Comparison of ENCODE assay signal across 15 cellular contexts in the genomic region with DNA sequence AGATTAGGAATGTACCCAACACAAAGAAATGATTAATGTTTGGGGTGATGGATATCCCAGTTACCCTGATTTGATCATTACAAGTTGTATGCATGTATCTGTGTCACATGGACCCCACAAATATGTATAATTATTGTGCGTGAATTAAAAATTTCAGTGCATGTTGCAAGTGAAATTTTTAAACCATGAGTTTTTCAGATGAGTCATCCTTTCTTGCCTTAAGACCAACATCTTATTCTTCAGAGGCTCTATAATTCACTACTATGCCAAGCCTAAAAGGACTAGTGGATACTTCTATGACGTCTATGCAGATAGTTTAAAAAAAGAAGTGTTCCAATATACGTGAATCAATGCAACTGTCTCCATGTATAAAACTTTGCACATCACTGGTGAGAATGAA.
DNase-seq lines count a peak whose midpoint lies in the region; ATAC-seq, FAIRE-seq and TF ChIP-seq lines count a peak whose summit lies in the region.
"Had no signal": no experiment of that assay in that cellular context is flagged by ENCODE, and none has a peak within 500 bp of the region (broad histone marks: within the 10 kb centered on the region; RNA-seq: fewer than 3 reads in every experiment).

No MANE protein-coding gene starts in this region.

- dilution Hi-C loops in IMR-90 (cut with HindIII; ENCODE audit: low sequenced_read_pairs, unreplicated experiment): no loop called here
- dilution Hi-C loops in mammary epithelial cell (cut with HindIII; ENCODE audit: low sequenced_read_pairs): no loop called here
- dilution Hi-C loops in keratinocyte (cut with MboI; ENCODE audit: extremely low pct_ligation_motif_present, low sequenced_read_pairs): no loop called here

- peak; percentile 57 for DNase-seq in AG08396 (ENCODE audit: low spot score)
- DNase-seq in IMR-90: peak; percentile 97
- DNase-seq in mammary epithelial cell: peak; percentile 75
- DNase-seq in keratinocyte (ENCODE audit: low read depth, low spot score): no peak
- DNase-seq in CD8-positive, alpha-beta memory T cell: no peak
- DNase-seq in central memory CD4-positive, alpha-beta T cell: no peak
- DNase-seq in NCI-H345 treated with DMSO at 0.1 percent for 48 hours (lab: John Stamatoyannopoulos, UW; ENCODE audit: unreplicated experiment): no peak
- no peak for DNase-seq in ascending aorta (ENCODE audit: low spot score in 2 of 2)
- DNase-seq: activated CD4-positive, alpha-beta T cell treated with anti-CD3 and anti-CD28 coated beads for 4 hours; H7; midbrain; NCI-H446 treated with DMSO at 0.1 percent for 48 hours; stimulated activated CD4-positive, alpha-beta T cell treated with anti-CD3 and anti-CD28 coated beads, Interleukin-2, amount 100 ng/mL, for 24 hours had no signal

- no peak overlapping the region for H3K4me3 Mint-ChIP-seq in CD8-positive, alpha-beta memory T cell
- H3K4me3 Mint-ChIP-seq: brain had no signal

- H3K18ac ChIP-seq in IMR-90 (ENCODE audit: low read depth, low read length): peak overlapping the region; percentile 95; the same call in 1 of the 2 replicates

- no peak overlapping the region for H3K27ac Mint-ChIP-seq in CD8-positive, alpha-beta memory T cell
- H3K27ac Mint-ChIP-seq: brain had no signal

- WGBS in IMR-90 (ENCODE audit: extremely low coverage in 2 of 2, insufficient read length in 1 of 2), 2 experiments: no CpG with 5 or more reads among the region's 3 CpGs
- WGBS in mammary epithelial cell (ENCODE audit: low coverage, missing lambda C conversion rate): 7% methylated on average over 3 of the region's 3 CpGs

- no peaks in the 10 kb centered on the region for H3K79me2 ChIP-seq in mammary epithelial cell (ENCODE audit: insufficient read depth, low read length)
- H3K79me2 ChIP-seq in keratinocyte (ENCODE audit: control insufficient read depth, insufficient read depth, low read length): no peaks in the 10 kb centered on the region

- H3K23ac ChIP-seq in IMR-90 (ENCODE audit: low read depth, low read length): no peak overlapping the region

- no peak for TF ChIP-seq POLR2A in IMR-90 (IDR thresholded peaks at IDR 0.05; ENCODE audit: low read depth, low read length)

- peaks cover 3% of the 10 kb centered on the region; the same call in 1 of the 2 replicates for H3K9me1 ChIP-seq in IMR-90 (ENCODE audit: insufficient read depth, low read length)
- no peaks in the 10 kb centered on the region for H3K9me1 ChIP-seq in keratinocyte (ENCODE audit: control insufficient read depth, extremely low read depth, insufficient read depth, low read length)

- H2AFZ ChIP-seq in IMR-90 (replicated peaks; ENCODE audit: low read length, poor library complexity) (no peak overlapping the region), mammary epithelial cell (ENCODE audit: low read depth, low read length) (peak overlapping the region; percentile 23), keratinocyte (ENCODE audit: control insufficient read depth, low read length) (no peak overlapping the region)

- CTCF ChIA-PET in IMR-90 (lab: Yijun Ruan, JAX) (no interaction called here), mammary epithelial cell (lab: Charles Lee; ENCODE audit: low non-redundant PET) (no interaction called here)
- CTCF ChIA-PET in CD8-positive, alpha-beta memory T cell (lab: Charles Lee): no interaction called here

- peaks cover 3% of the 10 kb centered on the region for H3K9me3 ChIP-seq in IMR-90 (ENCODE audit: control insufficient read depth, insufficient read depth, low read length)
- peaks cover 4% of the 10 kb centered on the region for H3K9me3 ChIP-seq in mammary epithelial cell (replicated peaks; ENCODE audit: insufficient read depth, low read length)
- no peaks in the 10 kb centered on the region for H3K9me3 ChIP-seq in keratinocyte (ENCODE audit: control insufficient read depth, low read depth, low read length)
- H3K9me3 ChIP-seq in CD8-positive, alpha-beta memory T cell (ENCODE audit: low read length): no peaks in the 10 kb centered on the region
- peaks cover 7 to 19% of the 10 kb centered on the region in 2 donors for H3K9me3 ChIP-seq in ascending aorta

- H3K4me1 ChIP-seq in IMR-90 (ENCODE audit: control insufficient read depth, insufficient read depth, low read length) (peaks cover 11% of the 10 kb centered on the region), mammary epithelial cell (ENCODE audit: insufficient read depth, low read length) (peaks cover 3% of the 10 kb centered on the region), keratinocyte (ENCODE audit: control insufficient read depth, extremely low read depth, insufficient read depth, low read length) (peaks cover 12% of the 10 kb centered on the region), ascending aorta (no peaks in the 10 kb centered on the region)
- H3K4me1 ChIP-seq in CD8-positive, alpha-beta memory T cell (ENCODE audit: insufficient read depth, low read length): no peaks in the 10 kb centered on the region
- H3K4me1 ChIP-seq: BLaER1 treated with 17β-estradiol and CSF1 and Interleukin-3, amounts not matched to agents 10 nM and 100 nM had no signal

- peak overlapping the region; percentile 84 for H2BK120ac ChIP-seq in IMR-90 (ENCODE audit: low read depth, low read length)

- no peaks in the 10 kb centered on the region for H3K36me3 Mint-ChIP-seq in CD8-positive, alpha-beta memory T cell

- peaks cover 0 to 8% (median 6%) of the 10 kb centered on the region in 5 donors for H3K9me3 Mint-ChIP-seq in CD8-positive, alpha-beta memory T cell

- H3K56ac ChIP-seq in IMR-90 (ENCODE audit: extremely low read depth, insufficient read depth, low read length): 0 out of 2 replicates have a peak overlapping the region, but pooled peaks have one; percentile 4

- H3K27me3 ChIP-seq in IMR-90 (ENCODE audit: control insufficient read depth, insufficient read depth, low read length) (no peaks in the 10 kb centered on the region), mammary epithelial cell (ENCODE audit: insufficient read depth, low read length) (no peaks in the 10 kb centered on the region), keratinocyte (ENCODE audit: control insufficient read depth, extremely low read depth, insufficient read depth, low read length) (no peaks in the 10 kb centered on the region), ascending aorta (no peaks in the 10 kb centered on the region)
- no peaks in the 10 kb centered on the region for H3K27me3 ChIP-seq in CD8-positive, alpha-beta memory T cell (ENCODE audit: insufficient read depth, low read length, poor library complexity, severe bottlenecking)
- H3K27me3 ChIP-seq: BLaER1 treated with 17β-estradiol and CSF1 and Interleukin-3, amounts not matched to agents 10 nM and 100 nM had no signal

- BruUV-seq in IMR-90 (replicated peaks; lab: Mats Ljungman, UMichigan) (no TSS peak), mammary epithelial cell (replicated peaks; lab: Mats Ljungman, UMichigan) (no TSS peak)

- no peaks in the 10 kb centered on the region for H3K79me1 ChIP-seq in IMR-90 (ENCODE audit: low read depth in 1 of 2, low read length in 2 of 2)

- no peak for TF ChIP-seq RAD21 in IMR-90 (IDR thresholded peaks at IDR 0.05; ENCODE audit: low read length)

- peak; percentile 86 for ATAC-seq in IMR-90 (ENCODE audit: low read depth)

- no peak for FAIRE-seq in keratinocyte (lab: Jason Lieb, UNC)

- no peak overlapping the region for H3K14ac ChIP-seq in IMR-90 (replicated peaks; ENCODE audit: low read depth, low read length)

- H2AK9ac ChIP-seq in IMR-90 (replicated peaks; ENCODE audit: low read depth, low read length, poor library complexity): no peak overlapping the region

- H3K36me3 ChIP-seq in IMR-90 (ENCODE audit: control insufficient read depth, insufficient read depth, low read length) (no peaks in the 10 kb centered on the region), mammary epithelial cell (ENCODE audit: insufficient read depth, low read length) (no peaks in the 10 kb centered on the region), keratinocyte (ENCODE audit: control insufficient read depth in 2 of 2, extremely low read depth in 1 of 2, insufficient read depth in 2 of 2, low read length in 2 of 2) (no peaks in the 10 kb centered on the region), ascending aorta (no peaks in the 10 kb centered on the region)
- H3K36me3 ChIP-seq in CD8-positive, alpha-beta memory T cell (ENCODE audit: insufficient read depth, low read length): no peaks in the 10 kb centered on the region
- H3K36me3 ChIP-seq: BLaER1 treated with 17β-estradiol and CSF1 and Interleukin-3, amounts not matched to agents 10 nM and 100 nM had no signal

- H2BK5ac ChIP-seq in IMR-90 (ENCODE audit: low read depth, low read length, poor library complexity, severe bottlenecking): peak overlapping the region; percentile 96

- H2BK20ac ChIP-seq in IMR-90 (ENCODE audit: low read depth, low read length): peak overlapping the region; percentile 75; the same call in 1 of the 2 replicates

- H3K4me3 ChIP-seq in IMR-90 (ENCODE audit: insufficient read depth, low read depth, low read length): no peak overlapping the region
- no peak overlapping the region for H3K4me3 ChIP-seq in mammary epithelial cell (replicated peaks in 1 of 3; ENCODE audit: insufficient read depth in 1 of 3, low read depth in 2 of 3, low read length in 3 of 3)
- H3K4me3 ChIP-seq in keratinocyte (ENCODE audit: control insufficient read depth in 2 of 3, extremely low read depth in 1 of 3, insufficient read depth in 2 of 3, low read depth in 1 of 3, low read length in 3 of 3): no peak overlapping the region
- H3K4me3 ChIP-seq in CD8-positive, alpha-beta memory T cell (ENCODE audit: low read length): no peak overlapping the region
- no peak overlapping the region for H3K4me3 ChIP-seq in ascending aorta
- H3K4me3 ChIP-seq: BLaER1 treated with 17β-estradiol and CSF1 and Interleukin-3, amounts not matched to agents 10 nM and 100 nM had no signal

- in situ Hi-C loops in IMR-90 (cut with MboI; ENCODE audit: low sequenced_read_pairs) (no loop called here), mammary epithelial cell (cut with MboI; ENCODE audit: low sequenced_read_pairs in 2 of 2) (no loop called here)

- peak overlapping the region; percentile 53; the same call in 1 of the 2 replicates for H3K27ac ChIP-seq in IMR-90 (ENCODE audit: insufficient read depth, low read length)
- H3K27ac ChIP-seq in mammary epithelial cell (ENCODE audit: insufficient read depth, low read depth, low read length): no peak overlapping the region
- peak overlapping the region; percentile 55 for H3K27ac ChIP-seq in keratinocyte (ENCODE audit: control insufficient read depth, insufficient read depth, low read length)
- H3K27ac ChIP-seq in CD8-positive, alpha-beta memory T cell (ENCODE audit: low read depth, low read length): no peak overlapping the region
- H3K27ac ChIP-seq in ascending aorta: no peak overlapping the region
- H3K27ac ChIP-seq: BLaER1 treated with 17β-estradiol and CSF1 and Interleukin-3, amounts not matched to agents 10 nM and 100 nM had no signal

- no peaks in the 10 kb centered on the region for H3K4me1 Mint-ChIP-seq in CD8-positive, alpha-beta memory T cell
- H3K4me1 Mint-ChIP-seq: brain had no signal

- H4K20me1 ChIP-seq in IMR-90 (ENCODE audit: insufficient read depth, low read length) (no peaks in the 10 kb centered on the region), mammary epithelial cell (ENCODE audit: insufficient read depth, low read length) (no peaks in the 10 kb centered on the region), keratinocyte (ENCODE audit: control insufficient read depth, extremely low read depth, insufficient read depth, low read length) (no peaks in the 10 kb centered on the region)
- H4K20me1 ChIP-seq: BLaER1 treated with 17β-estradiol and CSF1 and Interleukin-3, amounts not matched to agents 10 nM and 100 nM had no signal

- H3K9ac ChIP-seq in IMR-90 (ENCODE audit: low read depth, low read length) (no peak overlapping the region), mammary epithelial cell (ENCODE audit: insufficient read depth, low read length) (no peak overlapping the region), keratinocyte (ENCODE audit: control insufficient read depth, extremely low read depth, insufficient read depth, low read length) (no peak overlapping the region)
- H3K9ac ChIP-seq: BLaER1 treated with 17β-estradiol and CSF1 and Interleukin-3, amounts not matched to agents 10 nM and 100 nM had no signal

- peak overlapping the region; percentile 46; the same call in 1 of the 2 replicates for H3K4me2 ChIP-seq in IMR-90 (ENCODE audit: low read depth, low read length)
- no peak overlapping the region for H3K4me2 ChIP-seq in mammary epithelial cell (ENCODE audit: insufficient read depth, low read depth, low read length)
- no peak overlapping the region for H3K4me2 ChIP-seq in keratinocyte (ENCODE audit: control insufficient read depth, extremely low read depth, insufficient read depth, low read depth, low read length)
- H3K4me2 ChIP-seq: BLaER1 treated with 17β-estradiol and CSF1 and Interleukin-3, amounts not matched to agents 10 nM and 100 nM had no signal

- peaks cover 0 to 4% of the 10 kb centered on the region in 2 donors for H3K27me3 Mint-ChIP-seq in CD8-positive, alpha-beta memory T cell
- H3K27me3 Mint-ChIP-seq: brain had no signal

- H4K5ac ChIP-seq in IMR-90 (ENCODE audit: low read depth, low read length): peak overlapping the region; percentile 84; the same call in 1 of the 2 replicates

- no peak overlapping the region for H4K91ac ChIP-seq in IMR-90 (ENCODE audit: insufficient read depth, low read depth, low read length)

- H3K4ac ChIP-seq in IMR-90 (ENCODE audit: low read depth, low read length): peak overlapping the region; percentile 38; the same call in 1 of the 2 replicates

- H2AK5ac ChIP-seq in IMR-90 (ENCODE audit: low read depth, low read length): no peak overlapping the region

- H4K8ac ChIP-seq in IMR-90 (ENCODE audit: low read depth in 2 of 2, low read length in 2 of 2): peak overlapping the region; percentile 21 to 74; a peak in 3 of 4 replicates

- TF ChIP-seq CTCF in IMR-90 (conservative IDR thresholded peaks at IDR 0.05; ENCODE audit: low read depth, low read length) (no peak), mammary epithelial cell (conservative IDR thresholded peaks at IDR 0.05 in 1 of 2, IDR thresholded peaks at IDR 0.05 in 1 of 2; ENCODE audit: extremely low read depth in 1 of 2, insufficient read depth in 1 of 2, low read depth in 1 of 2, low read length in 2 of 2) (no peak), keratinocyte (optimal IDR thresholded peaks at IDR 0.05 in 1 of 3, IDR thresholded peaks at IDR 0.05 in 1 of 3, conservative IDR thresholded peaks at IDR 0.05 in 1 of 3; ENCODE audit: extremely low read depth in 1 of 3, insufficient read depth in 2 of 3, low read length in 3 of 3) (no peak), ascending aorta (IDR thresholded peaks at IDR 0.05) (no peak)

- peak overlapping the region; percentile 85; the same call in 1 of the 3 replicates for H2BK15ac ChIP-seq in IMR-90 (ENCODE audit: low read depth, low read length)

- intact Hi-C loops in IMR-90 (cut with micrococcal nuclease): no loop called here
- intact Hi-C loops in mammary epithelial cell (cut with micrococcal nuclease): no loop called here
- intact Hi-C loops in ascending aorta (cut with DNase I): no loop called here

- POLR2A ChIA-PET in IMR-90 (lab: Charles Lee; ENCODE audit: unreplicated experiment): no interaction called here
- POLR2A ChIA-PET in CD8-positive, alpha-beta memory T cell (lab: Charles Lee): no interaction called here

Comparison
In these comparisons a context has a peak if more than half of its experiments do, and no peak if none do; other contexts are left out.
1. DNase-seq: peak in AG08396 (single experiment), IMR-90 (single experiment) and mammary epithelial cell (single experiment); none in keratinocyte (single experiment), CD8-positive, alpha-beta memory T cell (0 of 5), central memory CD4-positive, alpha-beta T cell (single experiment), NCI-H345 treated with DMSO at 0.1 percent for 48 hours (single experiment) and ascending aorta (0 of 2).
2. H3K27ac ChIP-seq: peak in IMR-90 (single experiment) and keratinocyte (single experiment); none in mammary epithelial cell (single experiment), CD8-positive, alpha-beta memory T cell (single experiment) and ascending aorta (0 of 2).